21 cellular contexts compared by ENCODE assay signal in the genomic region with DNA sequence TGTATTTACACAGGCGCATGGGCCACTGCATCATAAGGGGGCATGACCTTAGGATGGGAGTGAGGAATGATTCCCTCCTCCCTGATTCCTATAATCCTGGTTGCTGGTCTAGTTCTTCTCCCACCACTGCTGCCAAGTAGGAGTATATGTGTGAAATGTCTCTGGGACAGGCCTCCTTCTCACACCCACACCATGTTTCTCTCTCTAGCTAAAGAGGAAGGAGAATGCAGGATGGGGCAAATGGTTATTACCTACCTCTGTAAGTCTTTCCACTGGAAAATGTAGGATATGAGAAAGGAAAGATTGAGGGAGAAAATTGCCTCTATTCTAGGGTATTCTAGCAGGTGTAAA.
DNase-seq lines count a peak whose midpoint lies in the region; ATAC-seq and TF ChIP-seq lines count a peak whose summit lies in the region.
"Had no signal": no experiment of that assay in that cellular context is flagged by ENCODE, and none has a peak within 500 bp of the region (broad histone marks: within the 10 kb centered on the region; RNA-seq: fewer than 3 reads in every experiment).

No MANE protein-coding gene starts in this region.

- H3K9me3 ChIP-seq in left ventricle myocardium inferior (replicated peaks) (peaks cover 6% of the 10 kb centered on the region), vagina (no peaks in the 10 kb centered on the region)
- H3K9me3 ChIP-seq: psoas muscle, thyroid gland had no signal

- intact Hi-C loops in left ventricle myocardium inferior (cut with micrococcal nuclease), result no loop called here
- intact Hi-C loops in left cardiac atrium (cut with DNase I), result no loop called here
- intact Hi-C loops in vagina (cut with DNase I), result no loop called here

- H3K4me3 Mint-ChIP-seq in mesothelial cell of epicardium, result no peak overlapping the region
- H3K4me3 Mint-ChIP-seq: activated B cell treated with CpG ODN at 0.5 μM for 24 hours; stimulated activated naive CD8-positive, alpha-beta T cell treated with anti-CD3 and anti-CD28 coated beads, Interleukin-15, amount 100 ng/mL, for 72 hours had no signal

- no peak for ATAC-seq in left cardiac atrium
- no peak for ATAC-seq in HG03280 (IDR thresholded peaks at IDR 0.05; ENCODE audit: unreplicated experiment)
- no peak for ATAC-seq in GM21619 (IDR thresholded peaks at IDR 0.05; ENCODE audit: unreplicated experiment)
- ATAC-seq: esophagus mucosa; psoas muscle; Right ventricle myocardium inferior; stimulated activated naive CD8-positive, alpha-beta T cell treated with anti-CD3 and anti-CD28 coated beads, Interleukin-15, amount 100 ng/mL, for 72 hours had no signal

- TF ChIP-seq POLR2A in vagina (IDR thresholded peaks at IDR 0.05), result no peak

- TF ChIP-seq CTCF in left ventricle myocardium inferior (IDR thresholded peaks at IDR 0.05; ENCODE audit: borderline replicate concordance) (no peak), brain microvascular endothelial cell (IDR thresholded peaks at IDR 0.05; ENCODE audit: low read depth, low read length, missing control alignments) (no peak), mesothelial cell of epicardium (IDR thresholded peaks at IDR 0.05; ENCODE audit: unreplicated experiment) (no peak), vagina (IDR thresholded peaks at IDR 0.05) (no peak), coronary artery (IDR thresholded peaks at IDR 0.05) (no peak)

- H3K27ac Mint-ChIP-seq in mesothelial cell of epicardium, result peak overlapping the region; percentile 92
- H3K27ac Mint-ChIP-seq: activated B cell treated with CpG ODN at 0.5 μM for 24 hours; stimulated activated naive CD8-positive, alpha-beta T cell treated with anti-CD3 and anti-CD28 coated beads, Interleukin-15, amount 100 ng/mL, for 72 hours had no signal

- H3K27ac ChIP-seq in left ventricle myocardium inferior (replicated peaks) (peak overlapping the region; percentile 13), brain microvascular endothelial cell (peak overlapping the region; percentile 53), vagina (peak overlapping the region; percentile 38), coronary artery (no peak overlapping the region)
- H3K27ac ChIP-seq: psoas muscle, thyroid gland had no signal

- H3K27me3 ChIP-seq in left ventricle myocardium inferior (ENCODE audit: low read depth), result no peaks in the 10 kb centered on the region
- no peaks in the 10 kb centered on the region for H3K27me3 ChIP-seq in brain microvascular endothelial cell (replicated peaks)
- no peaks in the 10 kb centered on the region for H3K27me3 ChIP-seq in vagina
- H3K27me3 ChIP-seq: thyroid gland had no signal

- DNase-seq in left ventricle myocardium inferior, result no peak
- no peak for DNase-seq in left cardiac atrium
- no peak for DNase-seq in brain microvascular endothelial cell
- no peak for DNase-seq in mesothelial cell of epicardium (ENCODE audit: low spot score in 2 of 2, unreplicated experiment in 2 of 2)
- DNase-seq in vagina (ENCODE audit: extremely low spot score in 2 of 2), result no peak
- DNase-seq in coronary artery (ENCODE audit: low spot score), result no peak
- DNase-seq: activated B cell treated with CpG ODN at 0.5 μM for 24 hours; activated CD4-positive, alpha-beta T cell treated with anti-CD3 and anti-CD28 coated beads, Interleukin-2, amount 50 U/mL, for 4 hours; activated naive CD4-positive, alpha-beta T cell treated with Interleukin-2 at 50 U/mL for 16 hours; DMS53; effector memory CD4-positive, alpha-beta T cell; KG1; NCI-H1417 treated with DMSO at 0.1 percent for 48 hours; NCI-H446 treated with DMSO at 0.1 percent for 48 hours; psoas muscle; stimulated activated naive CD8-positive, alpha-beta T cell treated with anti-CD3 and anti-CD28 coated beads, Interleukin-15, amount 100 ng/mL, for 72 hours; thyroid gland had no signal

- H3K4me3 ChIP-seq in left ventricle myocardium inferior (no peak overlapping the region), brain microvascular endothelial cell (ENCODE audit: low read depth, low read length) (no peak overlapping the region), vagina (no peak overlapping the region), coronary artery (no peak overlapping the region)
- H3K4me3 ChIP-seq: psoas muscle, thyroid gland had no signal

- no peaks in the 10 kb centered on the region for H3K27me3 Mint-ChIP-seq in mesothelial cell of epicardium (ENCODE audit: low read depth)

- peaks cover 62% of the 10 kb centered on the region for H3K4me1 Mint-ChIP-seq in mesothelial cell of epicardium
- H3K4me1 Mint-ChIP-seq: activated B cell treated with CpG ODN at 0.5 μM for 24 hours; stimulated activated naive CD8-positive, alpha-beta T cell treated with anti-CD3 and anti-CD28 coated beads, Interleukin-15, amount 100 ng/mL, for 72 hours had no signal

- H3K4me1 ChIP-seq in left ventricle myocardium inferior, result peaks cover 19% of the 10 kb centered on the region
- peaks cover 27% of the 10 kb centered on the region for H3K4me1 ChIP-seq in vagina

- H3K36me3 ChIP-seq in left ventricle myocardium inferior (no peaks in the 10 kb centered on the region), brain microvascular endothelial cell (replicated peaks) (no peaks in the 10 kb centered on the region), vagina (no peaks in the 10 kb centered on the region)
- H3K36me3 ChIP-seq: thyroid gland had no signal

- peaks cover 11% of the 10 kb centered on the region for H3K36me3 Mint-ChIP-seq in mesothelial cell of epicardium

- in situ Hi-C loops in brain microvascular endothelial cell (cut with HindIII; ENCODE audit: low pct_ligation_motif_present, low sequenced_read_pairs), result no loop called here

- peaks cover 17% of the 10 kb centered on the region for H3K9me3 Mint-ChIP-seq in mesothelial cell of epicardium
- H3K9me3 Mint-ChIP-seq: stimulated activated naive CD8-positive, alpha-beta T cell treated with anti-CD3 and anti-CD28 coated beads, Interleukin-15, amount 100 ng/mL, for 72 hours had no signal

Comparison
In these comparisons a context has a peak if more than half of its experiments do, and no peak if none do; other contexts are left out.
1. H3K27ac ChIP-seq: peak in left ventricle myocardium inferior (single experiment), brain microvascular endothelial cell (single experiment) and vagina (single experiment); none in coronary artery (0 of 2).